Comparison of ENCODE assay signal across 11 cellular contexts in the genomic region with DNA sequence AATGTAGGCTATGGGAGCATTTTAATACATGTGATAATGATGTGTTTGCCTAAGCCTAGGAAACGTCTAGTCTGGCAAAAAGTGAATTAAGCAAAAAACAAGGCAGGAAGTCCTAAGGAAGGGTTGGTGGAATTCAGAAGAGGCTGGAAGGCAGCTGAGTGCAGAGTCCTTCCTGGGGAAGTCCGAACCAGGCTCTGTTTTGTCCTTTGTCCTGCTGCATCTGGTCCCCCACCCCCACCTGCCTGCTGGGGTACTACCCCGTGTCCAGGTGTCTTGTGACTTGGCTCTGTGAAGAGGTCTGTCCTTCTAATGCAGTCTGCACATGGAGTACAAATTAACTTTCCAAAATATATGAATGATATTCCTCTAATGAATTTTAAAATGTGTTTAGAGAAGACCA. TPM values are rescaled to one million over a fixed set of nuclear protein-coding genes. Genes with fewer than 3 reads are reported as not detected.
DNase-seq lines count a peak whose midpoint lies in the region; ATAC-seq and TF ChIP-seq lines count a peak whose summit lies in the region.
"Had no signal": no experiment of that assay in that cellular context is flagged by ENCODE, and none has a peak within 500 bp of the region (broad histone marks: within the 10 kb centered on the region; RNA-seq: fewer than 3 reads in every experiment).

No MANE protein-coding gene starts in this region.

- H3K36me3 Mint-ChIP-seq in MCF 10A (ENCODE audit: insufficient read depth, unreplicated experiment) = no peaks in the 10 kb centered on the region

- dilution Hi-C loops in mammary epithelial cell (cut with HindIII; ENCODE audit: low sequenced_read_pairs) = no loop called here

- TF ChIP-seq POLR2A in right lobe of liver (IDR thresholded peaks at IDR 0.05) (no peak), uterus (IDR thresholded peaks at IDR 0.05) (no peak)

- peak overlapping the region; percentile 100 for H3K4me2 ChIP-seq in mammary epithelial cell (ENCODE audit: insufficient read depth, low read depth, low read length)

- no peak overlapping the region for H3K4me3 Mint-ChIP-seq in MCF 10A (ENCODE audit: unreplicated experiment)

- no peaks in the 10 kb centered on the region for H3K27me3 Mint-ChIP-seq in MCF 10A (ENCODE audit: insufficient read depth, unreplicated experiment)

- no peaks in the 10 kb centered on the region for H3K9me3 ChIP-seq in mammary epithelial cell (replicated peaks; ENCODE audit: insufficient read depth, low read length)
- H3K9me3 ChIP-seq in ascending aorta = no peaks in the 10 kb centered on the region
- no peaks in the 10 kb centered on the region for H3K9me3 ChIP-seq in right lobe of liver
- no peaks in the 10 kb centered on the region for H3K9me3 ChIP-seq in uterus

- H3K4me1 ChIP-seq in mammary epithelial cell (ENCODE audit: insufficient read depth, low read length) (peaks cover 11% of the 10 kb centered on the region), ascending aorta (no peaks in the 10 kb centered on the region), right lobe of liver (peaks cover 0 to 10% (median 0%) of the 10 kb centered on the region in 4 donors), uterus (no peaks in the 10 kb centered on the region)

- no peak overlapping the region for H3K9ac ChIP-seq in mammary epithelial cell (ENCODE audit: insufficient read depth, low read length)

- H3K4me3 ChIP-seq in mammary epithelial cell (replicated peaks in 1 of 3; ENCODE audit: insufficient read depth in 1 of 3, low read depth in 2 of 3, low read length in 3 of 3) = no peak overlapping the region
- peak overlapping the region in 1 of 2 donors; percentile 90 for H3K4me3 ChIP-seq in ascending aorta
- no peak overlapping the region for H3K4me3 ChIP-seq in right lobe of liver
- no peak overlapping the region for H3K4me3 ChIP-seq in uterus

- H2AFZ ChIP-seq in mammary epithelial cell (ENCODE audit: low read depth, low read length) = no peak overlapping the region

- DNase-seq in mammary epithelial cell (no peak), MCF 10A (ENCODE audit: unreplicated experiment) (no peak), ascending aorta (ENCODE audit: low spot score in 2 of 2) (no peak), right lobe of liver (peak in 2 of 3 donors; percentile 32 to 58), uterus (no peak), 8988T (no peak), C1 segment of cervical spinal cord (lab: John Stamatoyannopoulos, UW) (no peak)
- DNase-seq: brain microvascular endothelial cell, NCI-H2107 had no signal

- H3K36me3 ChIP-seq in mammary epithelial cell (ENCODE audit: insufficient read depth, low read length) = no peaks in the 10 kb centered on the region
- no peaks in the 10 kb centered on the region for H3K36me3 ChIP-seq in ascending aorta
- H3K36me3 ChIP-seq in right lobe of liver = no peaks in the 10 kb centered on the region
- no peaks in the 10 kb centered on the region for H3K36me3 ChIP-seq in uterus
- H3K36me3 ChIP-seq: brain microvascular endothelial cell had no signal

- CTCF ChIA-PET in mammary epithelial cell (lab: Charles Lee; ENCODE audit: low non-redundant PET) (no interaction called here), MCF 10A (lab: Yijun Ruan, JAX) (interaction anchor here (0.8 kb wide), 1 partner anchor 51 kb away, joined by 5 read pairs; no protein-coding TSS in a partner anchor)

- no peak for TF ChIP-seq CTCF in mammary epithelial cell (conservative IDR thresholded peaks at IDR 0.05 in 1 of 2, IDR thresholded peaks at IDR 0.05 in 1 of 2; ENCODE audit: extremely low read depth in 1 of 2, insufficient read depth in 1 of 2, low read depth in 1 of 2, low read length in 2 of 2)
- no peak for TF ChIP-seq CTCF in MCF 10A (IDR thresholded peaks at IDR 0.05; ENCODE audit: unreplicated experiment)
- TF ChIP-seq CTCF in ascending aorta (IDR thresholded peaks at IDR 0.05) = no peak
- TF ChIP-seq CTCF in right lobe of liver (IDR thresholded peaks at IDR 0.05) = no peak
- TF ChIP-seq CTCF in uterus (IDR thresholded peaks at IDR 0.05) = no peak

- BruUV-seq in mammary epithelial cell (replicated peaks; lab: Mats Ljungman, UMichigan) = no TSS peak
- no TSS peak for BruUV-seq in MCF 10A (replicated peaks; lab: Mats Ljungman, UMichigan)

- H3K4me1 Mint-ChIP-seq in MCF 10A (ENCODE audit: insufficient read depth, unreplicated experiment) = peaks cover 15% of the 10 kb centered on the region

- H3K79me2 ChIP-seq in mammary epithelial cell (ENCODE audit: insufficient read depth, low read length) = peaks cover 32% of the 10 kb centered on the region

- no peaks in the 10 kb centered on the region for H4K20me1 ChIP-seq in mammary epithelial cell (ENCODE audit: insufficient read depth, low read length)

- no peaks in the 10 kb centered on the region for H3K9me3 Mint-ChIP-seq in MCF 10A (ENCODE audit: unreplicated experiment)
- H3K9me3 Mint-ChIP-seq: activated T-helper 1 cell treated with anti-CD3 and anti-CD28 coated beads, Interleukin-12 subunit alpha, Interleukin-12 subunit beta, Interleukin-2, Interleukin-4 antibody, amounts not matched to agents 30 ng/mL and 10 ng/mL and 1 ng/mL, durations not matched to agents 14 hours and 24 hours and 36 hours had no signal

- 61% methylated on average over 3 of the region's 3 CpGs for WGBS in mammary epithelial cell (ENCODE audit: low coverage, missing lambda C conversion rate)
- WGBS in right lobe of liver (ENCODE audit: insufficient coverage, low coverage, low lambda C conversion rate, missing lambda C conversion rate) = 7% methylated on average over 2 of the region's 3 CpGs

- in situ Hi-C loops in mammary epithelial cell (cut with MboI; ENCODE audit: low sequenced_read_pairs in 2 of 2) = no loop called here

- no peaks in the 10 kb centered on the region for H3K27me3 ChIP-seq in mammary epithelial cell (ENCODE audit: insufficient read depth, low read length)
- H3K27me3 ChIP-seq in ascending aorta = no peaks in the 10 kb centered on the region
- H3K27me3 ChIP-seq in right lobe of liver = no peaks in the 10 kb centered on the region
- H3K27me3 ChIP-seq in uterus = no peaks in the 10 kb centered on the region
- H3K27me3 ChIP-seq: brain microvascular endothelial cell had no signal

- intact Hi-C loops in mammary epithelial cell (cut with micrococcal nuclease) = loop anchor here (5.0 kb wide), 1 partner anchor 115 kb away; no protein-coding TSS in a partner anchor
- intact Hi-C loops in MCF 10A (cut with micrococcal nuclease) = loop anchor here (5.0 to 10.0 kb wide), 3 partner anchors 93 to 155 kb away; no protein-coding TSS in a partner anchor
- intact Hi-C loops in ascending aorta (cut with DNase I) = loop anchor here (5.0 kb wide), 1 partner anchor 90 kb away; no protein-coding TSS in a partner anchor
- intact Hi-C loops in right lobe of liver (cut with DNase I) = no loop called here
- intact Hi-C loops in uterus (cut with DNase I; ENCODE audit: low total_unique reads) = no loop called here

- H3K27ac ChIP-seq in mammary epithelial cell (ENCODE audit: insufficient read depth, low read depth, low read length) (no peak overlapping the region), ascending aorta (peak overlapping the region; percentile 94 to 98), right lobe of liver (peak overlapping the region in 1 of 3 donors; percentile 83), uterus (peak overlapping the region; percentile 73 to 84)
- H3K27ac ChIP-seq: brain microvascular endothelial cell had no signal

- ATAC-seq in right lobe of liver (peak in 1 of 4 donors; percentile 3), GM19463 (IDR thresholded peaks at IDR 0.05; ENCODE audit: unreplicated experiment) (no peak)

- no peak overlapping the region for H3K27ac Mint-ChIP-seq in MCF 10A (ENCODE audit: low read depth, unreplicated experiment)
- H3K27ac Mint-ChIP-seq: activated T-helper 1 cell treated with anti-CD3 and anti-CD28 coated beads, Interleukin-12 subunit alpha, Interleukin-12 subunit beta, Interleukin-2, Interleukin-4 antibody, amounts not matched to agents 30 ng/mL and 10 ng/mL and 1 ng/mL, durations not matched to agents 14 hours and 24 hours and 36 hours had no signal

- POLR2A ChIA-PET in MCF 10A (lab: Yijun Ruan, JAX) = interaction anchor here (0.8 to 2.3 kb wide), 4 partner anchors 17 to 91 kb away, joined by 3 to 22 read pairs (median 5); no protein-coding TSS in a partner anchor

RNA-seq across cellular contexts. Expression of a gene that starts 1.6 kb away (rescaled TPM):
- total RNA-seq in mammary epithelial cell (10 to 100 TPM; 53.2 to 76.9 TPM), MCF 10A (2022) (43.0 and 43.4 TPM in 2 replicates), ascending aorta (378 TPM), right lobe of liver (10 to 100 TPM; 19.8 to 32.9 (median 24.3) TPM), uterus (100 to 1,000 TPM in 1 of 4 donors, 10 to 100 TPM in 3; 39.1 to 229 (median 65.0) TPM)
- 46.2 TPM for polyA plus RNA-seq in mammary epithelial cell
- 113 TPM for polyA minus RNA-seq in mammary epithelial cell

Comparison
In these comparisons a context has a peak if more than half of its experiments do, and no peak if none do; other contexts are left out.
1. DNase-seq: peak in right lobe of liver (2 of 3); none in mammary epithelial cell (single experiment), MCF 10A (single experiment), ascending aorta (0 of 2), uterus (0 of 2), 8988T (single experiment) and C1 segment of cervical spinal cord (0 of 14).
2. intact Hi-C loops: an anchor here in mammary epithelial cell (5.0 kb wide), MCF 10A (5.0 to 10.0 kb wide) and ascending aorta (5.0 kb wide); none called in right lobe of liver and uterus.